1 cellular context compared by ENCODE assay signal in genomic region chr2:205022751-205023150, GRCh38.
TF ChIP-seq lines count a peak whose summit lies in the region.

No MANE protein-coding gene starts in this region.

TF ChIP-seq in GM23338, 12 proteins besides CTCF, POLR2A, EP300 and RAD21:
- TF ChIP-seq ZNF331 (CRISPR knock-in tag; IDR thresholded peaks at IDR 0.05; ENCODE audit: low read depth) (no peak), EZH2phosphoT487 (IDR thresholded peaks at IDR 0.05; ENCODE audit: unreplicated experiment) (no peak), ETS1 (IDR thresholded peaks at IDR 0.05) (no peak), JUNB (IDR thresholded peaks at IDR 0.05; ENCODE audit: unreplicated experiment) (no peak), POLR2AphosphoS5 (IDR thresholded peaks at IDR 0.05; ENCODE audit: low read depth) (no peak), ZNF114 (CRISPR knock-in tag; IDR thresholded peaks at IDR 0.05) (no peak), NANOG (IDR thresholded peaks at IDR 0.05; ENCODE audit: borderline replicate concordance) (no peak), EZH2 (IDR thresholded peaks at IDR 0.05; ENCODE audit: low read depth, unreplicated experiment) (no peak), ZNF462 (CRISPR knock-in tag; IDR thresholded peaks at IDR 0.05) (no peak), CREB1 (CRISPR knock-in tag; IDR thresholded peaks at IDR 0.05; ENCODE audit: low read depth) (no peak), STAT1 (IDR thresholded peaks at IDR 0.05; ENCODE audit: unreplicated experiment) (no peak), REST (IDR thresholded peaks at IDR 0.05; ENCODE audit: unreplicated experiment) (no peak)
